21 cellular contexts compared by ENCODE assay signal in genomic region chr20:19114410-19114809, GRCh38.
DNase-seq lines count a peak whose midpoint lies in the region; ATAC-seq and TF ChIP-seq lines count a peak whose summit lies in the region.
"Had no signal": no experiment of that assay in that cellular context is flagged by ENCODE, and none has a peak within 500 bp of the region (broad histone marks: within the 10 kb centered on the region; RNA-seq: fewer than 3 reads in every experiment).

No MANE protein-coding gene starts in this region.

- intact Hi-C loops in posterior vena cava (cut with DNase I): no loop called here

- H3K4me3 Mint-ChIP-seq in stimulated activated effector memory CD8-positive, alpha-beta T cell treated with anti-CD3 and anti-CD28 coated beads, Interleukin-12 subunit alpha, Interleukin-12 subunit beta, amount 100 ng/mL, for 72 hours: no peak overlapping the region
- H3K4me3 Mint-ChIP-seq: activated naive CD4-positive, alpha-beta T cell treated with anti-CD3 and anti-CD28 coated beads for 36 hours; dendritic cell treated with granulocyte-macrophage colony-stimulating factor and Interleukin-4, amounts not matched to agents 40 ng/mL and 50 ng/mL, for 4 days; H9 had no signal

- TF ChIP-seq CTCF in omental fat pad (IDR thresholded peaks at IDR 0.05): no peak

- H3K9me3 Mint-ChIP-seq in stimulated activated effector memory CD8-positive, alpha-beta T cell treated with anti-CD3 and anti-CD28 coated beads, Interleukin-12 subunit alpha, Interleukin-12 subunit beta, amount 100 ng/mL, for 72 hours: peaks cover 3% of the 10 kb centered on the region
- H3K9me3 Mint-ChIP-seq: activated naive CD4-positive, alpha-beta T cell treated with anti-CD3 and anti-CD28 coated beads for 36 hours; dendritic cell treated with granulocyte-macrophage colony-stimulating factor and Interleukin-4, amounts not matched to agents 40 ng/mL and 50 ng/mL, for 4 days had no signal

- peak; percentile 75 for ATAC-seq in GM21367 (IDR thresholded peaks at IDR 0.05; ENCODE audit: unreplicated experiment)
- no peak for ATAC-seq in omental fat pad (ENCODE audit: low FRiP score)
- ATAC-seq in stimulated activated effector memory CD8-positive, alpha-beta T cell treated with anti-CD3 and anti-CD28 coated beads, Interleukin-12 subunit alpha, Interleukin-12 subunit beta, amount 100 ng/mL, for 72 hours: no peak
- ATAC-seq: SK-N-SH treated with all-trans-retinoic acid at 6 μM for 48 hours had no signal

- no peak overlapping the region for H3K27ac Mint-ChIP-seq in stimulated activated effector memory CD8-positive, alpha-beta T cell treated with anti-CD3 and anti-CD28 coated beads, Interleukin-12 subunit alpha, Interleukin-12 subunit beta, amount 100 ng/mL, for 72 hours
- H3K27ac Mint-ChIP-seq: activated naive CD4-positive, alpha-beta T cell treated with anti-CD3 and anti-CD28 coated beads for 36 hours; dendritic cell treated with granulocyte-macrophage colony-stimulating factor and Interleukin-4, amounts not matched to agents 40 ng/mL and 50 ng/mL, for 4 days; H9 had no signal

- H3K36me3 Mint-ChIP-seq in stimulated activated effector memory CD8-positive, alpha-beta T cell treated with anti-CD3 and anti-CD28 coated beads, Interleukin-12 subunit alpha, Interleukin-12 subunit beta, amount 100 ng/mL, for 72 hours: no peaks in the 10 kb centered on the region

- DNase-seq in NCI-H2107 treated with DMSO at 0.1 percent for 48 hours (lab: John Stamatoyannopoulos, UW; ENCODE audit: unreplicated experiment): peak; percentile 81
- no peak for DNase-seq in NCI-H2107 (lab: John Stamatoyannopoulos, UW)
- peak; percentile 10 for DNase-seq in NCI-H774 (lab: John Stamatoyannopoulos, UW)
- peak; percentile 8 for DNase-seq in inferior parietal cortex (ENCODE audit: extremely low spot score)
- no peak for DNase-seq in omental fat pad (ENCODE audit: low spot score)
- no peak for DNase-seq in posterior vena cava (ENCODE audit: low spot score)
- DNase-seq in stimulated activated effector memory CD8-positive, alpha-beta T cell treated with anti-CD3 and anti-CD28 coated beads, Interleukin-12 subunit alpha, Interleukin-12 subunit beta, amount 100 ng/mL, for 72 hours (ENCODE audit: low spot score in 2 of 2): no peak
- DNase-seq: activated CD4-positive, CD25-positive, alpha-beta regulatory T cell treated with anti-CD3 and anti-CD28 coated beads, Interleukin-2, amount 50 U/mL, for 72 hours; activated CD8-positive, alpha-beta memory T cell treated with anti-CD3 and anti-CD28 coated beads for 24 hours; activated naive CD4-positive, alpha-beta T cell treated with anti-CD3 and anti-CD28 coated beads for 36 hours; activated T-cell treated with anti-CD3 and anti-CD28 coated beads, Interleukin-2, amount 50 U/mL, for 48 hours; amygdala; H9; kidney glomerular epithelial cell; NCI-H146; NCI-H446; T1000; upper lobe of left lung had no signal

- H3K4me1 Mint-ChIP-seq in stimulated activated effector memory CD8-positive, alpha-beta T cell treated with anti-CD3 and anti-CD28 coated beads, Interleukin-12 subunit alpha, Interleukin-12 subunit beta, amount 100 ng/mL, for 72 hours: no peaks in the 10 kb centered on the region
- H3K4me1 Mint-ChIP-seq: H9 had no signal

Comparison
In these comparisons a context has a peak if more than half of its experiments do, and no peak if none do; other contexts are left out.
1. DNase-seq: peak in NCI-H2107 treated with DMSO at 0.1 percent for 48 hours (single experiment), NCI-H774 (single experiment) and inferior parietal cortex (single experiment); none in NCI-H2107 (single experiment), omental fat pad (single experiment), posterior vena cava (single experiment) and stimulated activated effector memory CD8-positive, alpha-beta T cell treated with anti-CD3 and anti-CD28 coated beads, Interleukin-12 subunit alpha, Interleukin-12 subunit beta, amount 100 ng/mL, for 72 hours (0 of 2).